In the genomic region with DNA sequence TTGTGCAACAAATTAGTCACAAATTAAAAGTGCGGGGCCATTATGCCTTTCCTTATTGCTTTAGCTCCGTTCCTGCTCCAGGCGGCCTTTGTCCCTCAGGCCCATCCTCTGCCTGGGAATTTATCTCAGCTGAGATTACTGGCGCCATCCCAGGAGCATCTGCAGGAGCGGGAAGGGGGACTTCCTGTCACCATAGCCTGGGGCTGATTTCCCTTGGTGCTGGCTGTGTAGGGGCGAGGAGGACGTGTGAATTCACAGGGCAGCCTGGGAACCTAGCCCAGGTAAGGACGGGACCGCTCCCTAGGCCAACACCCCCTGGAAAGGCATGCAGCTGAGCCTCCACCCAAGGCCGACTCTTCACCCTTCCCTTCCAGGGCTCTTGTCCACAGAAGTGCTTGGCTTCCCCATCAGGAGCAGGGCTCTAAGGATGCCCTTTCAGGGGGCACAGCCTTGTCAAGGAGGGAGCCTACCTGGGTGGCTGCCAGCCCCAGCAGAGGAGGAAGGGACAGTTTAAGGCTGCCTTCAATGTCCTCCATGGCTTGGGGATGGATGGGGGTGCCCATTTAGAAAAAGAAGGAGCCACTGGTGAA, we compare ENCODE assay signal across 11 cellular contexts.
"Had no signal": no experiment of that assay in that cellular context is flagged by ENCODE, and none has a peak within 500 bp of the region (broad histone marks: within the 10 kb centered on the region; RNA-seq: fewer than 3 reads in every experiment).

No MANE protein-coding gene starts in this region.

- ATAC-seq: stimulated activated effector memory CD8-positive, alpha-beta T cell treated with anti-CD3 and anti-CD28 coated beads, Interleukin-12 subunit alpha, Interleukin-12 subunit beta, amount 100 ng/mL, for 72 hours had no signal

- H3K27ac ChIP-seq: esophagus muscularis mucosa, parathyroid adenoma, skin epidermis, tibial artery had no signal

- H3K4me1 Mint-ChIP-seq: activated CD4-positive, alpha-beta memory T cell treated with anti-CD3 and anti-CD28 coated beads, Interleukin-2, amount 10 ng/mL, durations not matched to agents 7 days and 5 days; memory B cell; stimulated activated effector memory CD8-positive, alpha-beta T cell treated with anti-CD3 and anti-CD28 coated beads, Interleukin-12 subunit alpha, Interleukin-12 subunit beta, amount 100 ng/mL, for 72 hours had no signal

- H3K4me1 ChIP-seq: esophagus muscularis mucosa, parathyroid adenoma, tibial artery had no signal

- H3K4me3 Mint-ChIP-seq: activated CD4-positive, alpha-beta memory T cell treated with anti-CD3 and anti-CD28 coated beads, Interleukin-2, amount 10 ng/mL, durations not matched to agents 7 days and 5 days; activated naive CD4-positive, alpha-beta T cell treated with anti-CD3 and anti-CD28 coated beads for 36 hours; activated T-helper 1 cell treated with anti-CD3 and anti-CD28 coated beads, Interleukin-12 subunit alpha, Interleukin-12 subunit beta, Interleukin-2, Interleukin-4 antibody, amounts not matched to agents 30 ng/mL and 10 ng/mL and 1 ng/mL, durations not matched to agents 14 hours and 24 hours and 36 hours; memory B cell; stimulated activated effector memory CD8-positive, alpha-beta T cell treated with anti-CD3 and anti-CD28 coated beads, Interleukin-12 subunit alpha, Interleukin-12 subunit beta, amount 100 ng/mL, for 72 hours; T-helper 2 cell treated with Interferon-gamma antibody and Interleukin-4, amounts not matched to agents 5 μg/mL and 100 μg/mL, for 36 hours had no signal

- H3K36me3 ChIP-seq: esophagus muscularis mucosa, tibial artery had no signal

- H3K79me2 ChIP-seq: parathyroid adenoma had no signal

- H3K27ac Mint-ChIP-seq: activated CD4-positive, alpha-beta memory T cell treated with anti-CD3 and anti-CD28 coated beads, Interleukin-2, amount 10 ng/mL, durations not matched to agents 7 days and 5 days; activated naive CD4-positive, alpha-beta T cell treated with anti-CD3 and anti-CD28 coated beads for 36 hours; activated T-helper 1 cell treated with anti-CD3 and anti-CD28 coated beads, Interleukin-12 subunit alpha, Interleukin-12 subunit beta, Interleukin-2, Interleukin-4 antibody, amounts not matched to agents 30 ng/mL and 10 ng/mL and 1 ng/mL, durations not matched to agents 14 hours and 24 hours and 36 hours; memory B cell; stimulated activated effector memory CD8-positive, alpha-beta T cell treated with anti-CD3 and anti-CD28 coated beads, Interleukin-12 subunit alpha, Interleukin-12 subunit beta, amount 100 ng/mL, for 72 hours; T-helper 2 cell treated with Interferon-gamma antibody and Interleukin-4, amounts not matched to agents 5 μg/mL and 100 μg/mL, for 36 hours had no signal

- H3K36me3 Mint-ChIP-seq: stimulated activated effector memory CD8-positive, alpha-beta T cell treated with anti-CD3 and anti-CD28 coated beads, Interleukin-12 subunit alpha, Interleukin-12 subunit beta, amount 100 ng/mL, for 72 hours had no signal

- DNase-seq: activated CD4-positive, alpha-beta memory T cell treated with anti-CD3 and anti-CD28 coated beads, Interleukin-2, amount 10 ng/mL, durations not matched to agents 7 days and 5 days; activated naive CD4-positive, alpha-beta T cell treated with anti-CD3 and anti-CD28 coated beads for 36 hours; retina had no signal

- H3K4me3 ChIP-seq: esophagus muscularis mucosa, skin epidermis, tibial artery had no signal

- H3K9ac ChIP-seq: parathyroid adenoma had no signal
